ENCODE assay signal across 1 cellular context in the genomic region with DNA sequence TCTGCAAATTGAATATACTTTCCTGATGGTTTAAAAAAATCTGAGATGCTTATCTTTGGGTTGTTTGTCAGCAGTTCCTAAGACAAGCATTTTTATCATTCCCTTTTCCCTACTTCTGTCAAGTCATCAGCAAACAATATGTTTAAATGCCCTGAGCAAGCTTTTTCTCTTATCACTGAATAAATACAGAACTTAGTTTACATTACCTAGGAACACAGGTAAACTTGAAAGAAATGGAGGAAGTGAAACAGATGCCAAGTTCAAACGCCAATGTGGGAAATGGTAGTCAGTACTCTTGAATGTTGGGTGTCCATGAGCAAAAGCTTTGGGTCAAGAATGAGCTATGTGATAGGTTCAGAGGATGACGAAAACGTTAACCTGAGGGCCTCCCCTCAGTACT.
TF ChIP-seq lines count a peak whose summit lies in the region.

No MANE protein-coding gene starts in this region.

TF ChIP-seq in GM23338, 12 proteins besides CTCF, POLR2A, EP300 and RAD21 (continued from another document):
- TF ChIP-seq EZH2phosphoT487 (IDR thresholded peaks at IDR 0.05; ENCODE audit: unreplicated experiment) (no peak), STAT1 (IDR thresholded peaks at IDR 0.05; ENCODE audit: unreplicated experiment) (no peak)
- TF ChIP-seq, protein P1, sequence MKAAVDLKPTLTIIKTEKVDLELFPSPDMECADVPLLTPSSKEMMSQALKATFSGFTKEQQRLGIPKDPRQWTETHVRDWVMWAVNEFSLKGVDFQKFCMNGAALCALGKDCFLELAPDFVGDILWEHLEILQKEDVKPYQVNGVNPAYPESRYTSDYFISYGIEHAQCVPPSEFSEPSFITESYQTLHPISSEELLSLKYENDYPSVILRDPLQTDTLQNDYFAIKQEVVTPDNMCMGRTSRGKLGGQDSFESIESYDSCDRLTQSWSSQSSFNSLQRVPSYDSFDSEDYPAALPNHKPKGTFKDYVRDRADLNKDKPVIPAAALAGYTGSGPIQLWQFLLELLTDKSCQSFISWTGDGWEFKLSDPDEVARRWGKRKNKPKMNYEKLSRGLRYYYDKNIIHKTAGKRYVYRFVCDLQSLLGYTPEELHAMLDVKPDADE (IDR thresholded peaks at IDR 0.05): no peak
TF ChIP-seq in GM23338: peak in this region for 0.
